In genomic region chr4:13543648-13544555, GRCh38 we compare ENCODE assay signal across 8 cellular contexts. TPM values are rescaled to one million over a fixed set of nuclear protein-coding genes. Genes with fewer than 3 reads are reported as not detected.
DNase-seq lines count a peak whose midpoint lies in the region; ATAC-seq and TF ChIP-seq lines count a peak whose summit lies in the region.

NKX3-2 (minus strand) TSS chr4:13544508; CDS start chr4:13544414, 94 bp downstream.

- H3K27me3 ChIP-seq in osteoblast (ENCODE audit: insufficient read depth, low read length): peaks cover 38% of the 10 kb centered on the region
- no peaks in the 10 kb centered on the region; the same call in 1 of the 2 replicates for H3K27me3 ChIP-seq in Karpas-422 (ENCODE audit: low read length)

- H2AFZ ChIP-seq in osteoblast (ENCODE audit: low read length) (peak within 1 kb of the TSS; percentile 98), Karpas-422 (ENCODE audit: low read length) (no peak within 1 kb of the TSS)

- H3K4me3 ChIP-seq in fibroblast of villous mesenchyme (ENCODE audit: low read depth, low read length) (peak within 1 kb of the TSS; percentile 77), osteoblast (ENCODE audit: insufficient read depth, low read length) (peak within 1 kb of the TSS; percentile 78), Karpas-422 (ENCODE audit: low read length) (no peak within 1 kb of the TSS)

- H3K4me1 ChIP-seq in osteoblast (ENCODE audit: insufficient read depth, low read length) (peaks cover 15% of the 10 kb centered on the region), Karpas-422 (ENCODE audit: low read length) (peaks cover 17% of the 10 kb centered on the region)

- H4K20me1 ChIP-seq in osteoblast (ENCODE audit: insufficient read depth, low read length) (no peaks in the 10 kb centered on the region), Karpas-422 (ENCODE audit: insufficient read depth, low read depth, low read length) (no peaks in the 10 kb centered on the region)

- ATAC-seq in GM18867 (IDR thresholded peaks at IDR 0.05; ENCODE audit: unreplicated experiment): no peak

- H3K79me2 ChIP-seq in osteoblast (ENCODE audit: insufficient read depth, low read length): no peaks in the 10 kb centered on the region
- H3K79me2 ChIP-seq in Karpas-422 (ENCODE audit: low read length): no peaks in the 10 kb centered on the region

- H3K9me2 ChIP-seq in Karpas-422 (replicated peaks; ENCODE audit: insufficient read depth, low read length): no peaks in the 10 kb centered on the region

- H3K4me1 Mint-ChIP-seq in activated naive CD4-positive, alpha-beta T cell treated with anti-CD3 and anti-CD28 coated beads, Interleukin-2, amount 50 U/mL, for 24 hours: peaks cover 44% of the 10 kb centered on the region

- no peaks in the 10 kb centered on the region for H3K36me3 ChIP-seq in osteoblast (ENCODE audit: insufficient read depth, low read length)
- H3K36me3 ChIP-seq in Karpas-422 (ENCODE audit: insufficient read depth, low read length): no peaks in the 10 kb centered on the region

- H3K4me3 Mint-ChIP-seq in activated naive CD4-positive, alpha-beta T cell treated with anti-CD3 and anti-CD28 coated beads, Interleukin-2, amount 50 U/mL, for 24 hours: peak within 1 kb of the TSS; percentile 82

- H3K27me3 Mint-ChIP-seq in activated naive CD4-positive, alpha-beta T cell treated with anti-CD3 and anti-CD28 coated beads, Interleukin-2, amount 50 U/mL, for 24 hours: peaks cover 52% of the 10 kb centered on the region

- TF ChIP-seq CTCF in fibroblast of villous mesenchyme (IDR thresholded peaks at IDR 0.05; ENCODE audit: insufficient read depth, low read depth, low read length) (no peak), osteoblast (IDR thresholded peaks at IDR 0.05; ENCODE audit: extremely low read depth, low read depth, low read length) (no peak)

- peaks cover 6% of the 10 kb centered on the region for H3K9me3 Mint-ChIP-seq in activated naive CD4-positive, alpha-beta T cell treated with anti-CD3 and anti-CD28 coated beads, Interleukin-2, amount 50 U/mL, for 24 hours

- peak within 1 kb of the TSS; percentile 10 for H3K27ac Mint-ChIP-seq in activated naive CD4-positive, alpha-beta T cell treated with anti-CD3 and anti-CD28 coated beads, Interleukin-2, amount 50 U/mL, for 24 hours

- H3K36me3 Mint-ChIP-seq in activated naive CD4-positive, alpha-beta T cell treated with anti-CD3 and anti-CD28 coated beads, Interleukin-2, amount 50 U/mL, for 24 hours: no peaks in the 10 kb centered on the region

- no peak for DNase-seq in activated naive CD4-positive, alpha-beta T cell treated with Interleukin-2 at 50 U/mL for 16 hours
- DNase-seq in SW480 (ENCODE audit: low spot score) (peak; percentile 9), fibroblast of villous mesenchyme (ENCODE audit: low read depth) (no peak), osteoblast (ENCODE audit: insufficient read length, low spot score, missing footprints) (peak; percentile 97), inferior parietal cortex (ENCODE audit: extremely low spot score) (no peak), Karpas-422 (no peak)

- H3K9me3 ChIP-seq in osteoblast (ENCODE audit: low read depth, low read length) (no peaks in the 10 kb centered on the region), Karpas-422 (ENCODE audit: low read length) (no peaks in the 10 kb centered on the region)

- H3K9ac ChIP-seq in Karpas-422 (ENCODE audit: low read length): no peak within 1 kb of the TSS

- no peak within 1 kb of the TSS for H3K27ac ChIP-seq in osteoblast (ENCODE audit: low read depth, low read length)
- H3K27ac ChIP-seq in Karpas-422 (ENCODE audit: low read length): no peak within 1 kb of the TSS

- peak within 1 kb of the TSS; percentile 98 for H3K4me2 ChIP-seq in osteoblast (ENCODE audit: insufficient read depth, low read length)
- H3K4me2 ChIP-seq in Karpas-422 (ENCODE audit: low read depth, low read length, poor library complexity, severe bottlenecking): no peak within 1 kb of the TSS

RNA-seq across cellular contexts. Expression of gene NKX3-2, which starts in this region (rescaled TPM):
- total RNA-seq in fibroblast of villous mesenchyme (under 0.01 and 0.32 TPM in 2 replicates), osteoblast (0.72 and 1.2 TPM in 2 replicates)
- total RNA-seq in Karpas-422 (2014; rRNA removed; shearing (Covaris generic); ENCODE audit: low replicate concordance): 0.07 TPM in 1 of 2 replicates, not detected in the other

Comparison
In these comparisons a context has a peak if more than half of its experiments do, and no peak if none do; other contexts are left out.
1. DNase-seq: peak in SW480 (single experiment) and osteoblast (single experiment); none in activated naive CD4-positive, alpha-beta T cell treated with Interleukin-2 at 50 U/mL for 16 hours (single experiment), fibroblast of villous mesenchyme (single experiment), inferior parietal cortex (single experiment) and Karpas-422 (single experiment).